In the genomic region with DNA sequence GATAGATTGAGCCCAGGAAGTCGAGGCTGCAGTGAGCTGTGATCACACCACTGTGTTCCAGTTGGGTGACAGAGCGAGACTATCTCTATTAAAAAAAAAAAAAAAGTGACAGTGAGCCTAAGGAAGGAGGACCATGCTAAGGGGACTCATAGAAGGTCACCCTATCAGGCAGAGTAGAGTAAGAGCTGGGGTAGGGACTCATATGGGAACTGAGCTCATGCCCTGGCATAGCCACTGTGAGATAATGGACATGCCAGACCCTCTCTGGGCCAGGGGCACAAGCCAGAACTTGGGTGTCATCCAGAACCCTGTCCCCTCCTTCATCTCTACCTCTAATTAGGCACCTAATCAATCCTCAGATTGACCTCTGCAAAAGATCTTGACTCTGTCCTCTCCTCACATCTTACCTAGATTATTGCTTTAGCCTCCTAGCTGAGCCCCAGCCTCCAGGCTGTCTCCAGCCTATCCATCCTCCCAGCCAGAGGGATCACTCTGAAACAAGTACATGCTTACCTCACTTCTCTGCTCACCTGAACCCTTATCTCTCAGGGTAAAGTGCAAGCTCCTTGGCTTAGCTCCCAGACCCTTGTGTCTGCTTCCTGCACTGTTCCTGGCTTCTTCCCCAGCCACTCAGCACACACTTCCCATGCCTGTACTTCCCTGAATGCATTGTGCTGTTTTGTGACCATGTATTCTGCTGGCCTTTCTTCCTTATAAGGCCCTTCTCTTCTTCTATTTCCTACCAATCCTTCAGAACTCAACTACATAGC, we compare ENCODE assay signal across 10 cellular contexts.
DNase-seq lines count a peak whose midpoint lies in the region; ATAC-seq and TF ChIP-seq lines count a peak whose summit lies in the region.
"Had no signal": no experiment of that assay in that cellular context is flagged by ENCODE, and none has a peak within 500 bp of the region (broad histone marks: within the 10 kb centered on the region; RNA-seq: fewer than 3 reads in every experiment).

No MANE protein-coding gene starts in this region.

- no peaks in the 10 kb centered on the region for H3K9me3 ChIP-seq in duodenal mucosa (ENCODE audit: control insufficient read depth in 1 of 2, low read length in 2 of 2)

- H3K4me1 Mint-ChIP-seq in natural killer cell treated with Interleukin-12 subunit alpha and Interleukin-12 subunit beta and Interleukin-15 and Interleukin-18, amount 100 ng/mL, for 72 hours (ENCODE audit: low read depth in 2 of 2): peaks cover 38 to 45% of the 10 kb centered on the region in 2 donors
- peaks cover 6% of the 10 kb centered on the region for H3K4me1 Mint-ChIP-seq in progenitor cell of endocrine pancreas (ENCODE audit: low read depth)

- ATAC-seq in natural killer cell treated with Interleukin-12 subunit alpha and Interleukin-12 subunit beta and Interleukin-15 and Interleukin-18, amount 100 ng/mL, for 72 hours: no peak
- ATAC-seq in GM21619 (IDR thresholded peaks at IDR 0.05; ENCODE audit: unreplicated experiment): no peak
- ATAC-seq: Panc1 had no signal

- H3K36me3 ChIP-seq in duodenal mucosa (ENCODE audit: control insufficient read depth in 1 of 2, insufficient read depth in 2 of 2, low read length in 2 of 2): peaks cover 4 to 17% of the 10 kb centered on the region in 2 donors

- H3K4me3 ChIP-seq in duodenal mucosa (ENCODE audit: low read depth in 1 of 2, low read length in 2 of 2): no peak overlapping the region

- H3K27me3 ChIP-seq in duodenal mucosa (ENCODE audit: control insufficient read depth in 1 of 2, insufficient read depth in 2 of 2, low read length in 2 of 2): no peaks in the 10 kb centered on the region

- peak overlapping the region; percentile 67 for H3K4me3 Mint-ChIP-seq in natural killer cell treated with Interleukin-12 subunit alpha and Interleukin-12 subunit beta and Interleukin-15 and Interleukin-18, amount 100 ng/mL, for 72 hours
- H3K4me3 Mint-ChIP-seq in progenitor cell of endocrine pancreas (ENCODE audit: low read depth): no peak overlapping the region

- H3K27ac ChIP-seq in duodenal mucosa (ENCODE audit: low read depth, low read length): peak overlapping the region; percentile 76

- H3K27me3 Mint-ChIP-seq in natural killer cell treated with Interleukin-12 subunit alpha and Interleukin-12 subunit beta and Interleukin-15 and Interleukin-18, amount 100 ng/mL, for 72 hours: no peaks in the 10 kb centered on the region
- H3K27me3 Mint-ChIP-seq in progenitor cell of endocrine pancreas: no peaks in the 10 kb centered on the region

- no peaks in the 10 kb centered on the region for H3K9me3 Mint-ChIP-seq in natural killer cell treated with Interleukin-12 subunit alpha and Interleukin-12 subunit beta and Interleukin-15 and Interleukin-18, amount 100 ng/mL, for 72 hours
- H3K9me3 Mint-ChIP-seq in progenitor cell of endocrine pancreas (ENCODE audit: low read depth): no peaks in the 10 kb centered on the region

- H3K27ac Mint-ChIP-seq in natural killer cell treated with Interleukin-12 subunit alpha and Interleukin-12 subunit beta and Interleukin-15 and Interleukin-18, amount 100 ng/mL, for 72 hours: peak overlapping the region; percentile 81 to 86
- H3K27ac Mint-ChIP-seq in progenitor cell of endocrine pancreas: no peak overlapping the region

- TF ChIP-seq CTCF in progenitor cell of endocrine pancreas (IDR thresholded peaks at IDR 0.05; ENCODE audit: unreplicated experiment): no peak

- peaks cover 52 to 58% of the 10 kb centered on the region in 2 donors for H3K4me1 ChIP-seq in duodenal mucosa (ENCODE audit: control insufficient read depth in 1 of 2, insufficient read depth in 2 of 2, low read length in 2 of 2)

- peak overlapping the region; percentile 46 to 52 for H3K9ac ChIP-seq in duodenal mucosa (ENCODE audit: low read depth in 1 of 2, low read length in 2 of 2)

- DNase-seq in GDM1 (lab: John Stamatoyannopoulos, UW) (peak; percentile 34), NCI-H2029 (lab: John Stamatoyannopoulos, UW) (peak; percentile 66), DMS114 treated with DMSO at 0.1 percent for 48 hours (lab: John Stamatoyannopoulos, UW; ENCODE audit: unreplicated experiment) (no peak), progenitor cell of endocrine pancreas (ENCODE audit: low spot score, unreplicated experiment) (no peak)
- no peak for DNase-seq in natural killer cell treated with Interleukin-12 subunit alpha and Interleukin-12 subunit beta and Interleukin-15 and Interleukin-18, amount 100 ng/mL, for 72 hours (ENCODE audit: low spot score)
- DNase-seq in stimulated activated CD4-positive, alpha-beta T cell treated with anti-CD3 and anti-CD28 coated beads, Interleukin-4, amount 100 ng/mL, for 4 hours: no peak
- DNase-seq: DND-41 had no signal

- peaks cover 2% of the 10 kb centered on the region for H3K36me3 Mint-ChIP-seq in natural killer cell treated with Interleukin-12 subunit alpha and Interleukin-12 subunit beta and Interleukin-15 and Interleukin-18, amount 100 ng/mL, for 72 hours
- H3K36me3 Mint-ChIP-seq in progenitor cell of endocrine pancreas (ENCODE audit: insufficient read depth): no peaks in the 10 kb centered on the region

Comparison
In these comparisons a context has a peak if more than half of its experiments do, and no peak if none do; other contexts are left out.
1. DNase-seq: peak in GDM1 (single experiment) and NCI-H2029 (single experiment); none in natural killer cell treated with Interleukin-12 subunit alpha and Interleukin-12 subunit beta and Interleukin-15 and Interleukin-18, amount 100 ng/mL, for 72 hours (single experiment), DMS114 treated with DMSO at 0.1 percent for 48 hours (single experiment), progenitor cell of endocrine pancreas (single experiment) and stimulated activated CD4-positive, alpha-beta T cell treated with anti-CD3 and anti-CD28 coated beads, Interleukin-4, amount 100 ng/mL, for 4 hours (0 of 2).